15 cellular contexts compared by ENCODE assay signal in the genomic region with DNA sequence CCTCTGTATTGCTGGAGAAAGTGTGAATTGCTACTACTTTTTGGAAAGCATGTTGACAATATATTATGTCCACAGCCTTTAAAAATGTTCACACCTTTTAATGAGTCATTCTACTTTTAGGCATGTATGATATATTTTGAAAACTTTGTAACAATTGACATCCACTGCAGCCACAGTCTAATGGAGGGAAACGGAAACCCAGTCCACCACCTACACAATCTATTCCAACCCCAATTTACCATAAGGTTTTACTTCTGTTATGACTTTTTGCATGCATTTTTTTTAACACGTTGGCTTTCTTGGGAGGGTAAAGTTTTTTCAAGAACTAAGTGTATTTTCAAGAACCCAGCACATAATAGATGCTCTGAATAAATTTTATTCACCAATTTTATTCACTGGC. TPM values are rescaled to one million over a fixed set of nuclear protein-coding genes. Genes with fewer than 3 reads are reported as not detected.
A peak's percentile ranks its signal among the peaks of the same experiment; 100 is the strongest.
DNase-seq lines count a peak whose midpoint lies in the region; ATAC-seq and TF ChIP-seq lines count a peak whose summit lies in the region.
"Had no signal": no experiment of that assay in that cellular context is flagged by ENCODE, and none has a peak within 500 bp of the region (broad histone marks: within the 10 kb centered on the region; RNA-seq: fewer than 3 reads in every experiment).

No MANE protein-coding gene starts in this region.

- H3K9ac ChIP-seq in OCI-LY3 (ENCODE audit: low read length), result no peak overlapping the region; the same call in 1 of the 2 replicates

- TF ChIP-seq CTCF in OCI-LY3 (IDR thresholded peaks at IDR 0.05; ENCODE audit: low read depth, low read length) (no peak), foreskin fibroblast (IDR thresholded peaks at IDR 0.05; ENCODE audit: low read depth, low read length) (no peak), tibial nerve (IDR thresholded peaks at IDR 0.05) (no peak)

- TF ChIP-seq POLR2A in erythroblast (IDR thresholded peaks at IDR 0.05; ENCODE audit: low read length) (no peak), tibial nerve (IDR thresholded peaks at IDR 0.05) (no peak)

- H3K27me3 ChIP-seq in OCI-LY3 (ENCODE audit: low read depth, low read length) (peaks cover 23% of the 10 kb centered on the region; the same call in 1 of the 2 replicates), tibial nerve (no peaks in the 10 kb centered on the region)
- H3K27me3 ChIP-seq: gastrocnemius medialis, upper lobe of left lung had no signal

- intact Hi-C loops in sciatic nerve (cut with DNase I), result no loop called here

- H3K4me3 ChIP-seq in OCI-LY3 (ENCODE audit: low read length) (peak overlapping the region; percentile 2; the same call in 1 of the 2 replicates), foreskin fibroblast (ENCODE audit: low read depth in 1 of 2, low read length in 2 of 2) (no peak overlapping the region), tibial nerve (no peak overlapping the region)
- H3K4me3 ChIP-seq: coronary artery, gastrocnemius medialis, upper lobe of left lung had no signal

- no peaks in the 10 kb centered on the region for H4K20me1 ChIP-seq in OCI-LY3 (ENCODE audit: insufficient read depth, low read length)

- WGBS in tibial nerve, 2 donors, result 73 to 82% methylated on average over 2 of the region's 2 CpGs

- H3K4me1 ChIP-seq in OCI-LY3 (ENCODE audit: low read length) (peaks cover 94% of the 10 kb centered on the region), tibial nerve (no peaks in the 10 kb centered on the region)
- H3K4me1 ChIP-seq: gastrocnemius medialis, upper lobe of left lung had no signal

- H3K4me2 ChIP-seq in OCI-LY3 (ENCODE audit: low read length), result peak overlapping the region; percentile 43

- DNase-seq in sciatic nerve (ENCODE audit: low spot score), result no peak
- no peak for DNase-seq in erythroblast (lab: John Stamatoyannopoulos, UW)
- DNase-seq in foreskin fibroblast, result no peak
- DNase-seq in tibial nerve (ENCODE audit: low spot score in 2 of 2), result no peak
- DNase-seq: activated effector memory CD4-positive, alpha-beta T cell treated with Interleukin-2 at 50 U/mL for 16 hours; COR-L47; gastrocnemius medialis; NCI-H1105 treated with DMSO at 0.1 percent for 48 hours; upper lobe of left lung had no signal

- no peak overlapping the region for H2AFZ ChIP-seq in OCI-LY3 (ENCODE audit: low read depth, low read length)

- H3K27ac ChIP-seq in OCI-LY3 (ENCODE audit: low read length), result peak overlapping the region; percentile 7
- H3K27ac ChIP-seq in tibial nerve, result no peak overlapping the region
- H3K27ac ChIP-seq: coronary artery, gastrocnemius medialis, upper lobe of left lung had no signal

- no peak for TF ChIP-seq EP300 in tibial nerve (IDR thresholded peaks at IDR 0.05)

- H3K36me3 ChIP-seq in OCI-LY3 (replicated peaks; ENCODE audit: low read depth, low read length) (no peaks in the 10 kb centered on the region), tibial nerve (no peaks in the 10 kb centered on the region)
- H3K36me3 ChIP-seq: gastrocnemius medialis, upper lobe of left lung had no signal

- no peaks in the 10 kb centered on the region for H3K79me2 ChIP-seq in OCI-LY3 (ENCODE audit: low read length)

- H3K9me3 ChIP-seq in OCI-LY3 (ENCODE audit: insufficient read depth, low read length) (no peaks in the 10 kb centered on the region), tibial nerve (no peaks in the 10 kb centered on the region)
- H3K9me3 ChIP-seq: gastrocnemius medialis, upper lobe of left lung had no signal

- ATAC-seq in GM18502 (IDR thresholded peaks at IDR 0.05; ENCODE audit: poor library complexity, unreplicated experiment) (peak; percentile 41), GM19324 (IDR thresholded peaks at IDR 0.05; ENCODE audit: low FRiP score, unreplicated experiment) (peak; percentile 28), HG02763 (IDR thresholded peaks at IDR 0.05; ENCODE audit: unreplicated experiment) (peak; percentile 36), sciatic nerve (no peak)
- ATAC-seq: gastrocnemius medialis had no signal

RNA-seq across cellular contexts. Expression of gene ATP8B1, which starts 38.5 kb away (rescaled TPM):
- total RNA-seq in sciatic nerve, result 10.5 TPM
- 10 to 100 TPM in 3 of 4 donors, 1 to 10 TPM in 1; 8.0 to 25.8 (median 12.4) TPM for total RNA-seq in tibial nerve
- total RNA-seq: T-helper 2 cell treated with Interferon-gamma antibody and Interleukin-4, amounts not matched to agents 100 ng/mL and 5 ng/mL, for 36 hours had no signal
